ENCODE assay signal across 23 cellular contexts in genomic region chr3:140699516-140700231, GRCh38. TPM values are rescaled to one million over a fixed set of nuclear protein-coding genes. Genes with fewer than 3 reads are reported as not detected.
"Had no signal": no experiment of that assay in that cellular context is flagged by ENCODE, and none has a peak within 500 bp of the region (broad histone marks: within the 10 kb centered on the region; RNA-seq: fewer than 3 reads in every experiment).

No MANE protein-coding gene starts in this region.

- H3K27ac ChIP-seq: KMS-11, SJSA1, SK-N-MC had no signal

- H3K36me3 Mint-ChIP-seq: IgD-negative memory B cell had no signal

- H3K9me3 ChIP-seq: SJSA1 had no signal

- H3K4me3 Mint-ChIP-seq: IgD-negative memory B cell had no signal

- H3K27me3 ChIP-seq: SJSA1 had no signal

- H3K4me1 ChIP-seq: SJSA1 had no signal

- H3K4me2 ChIP-seq: KMS-11 had no signal

- H3K27ac Mint-ChIP-seq: IgD-negative memory B cell had no signal

- H3K4me3 ChIP-seq: K562, SJSA1, SK-N-MC had no signal

- H3K36me3 ChIP-seq: SJSA1 had no signal

- ATAC-seq: K562 had no signal

- H3K9ac ChIP-seq: KMS-11 had no signal

- DNase-seq: Kasumi-1, MM.1S, NCI-H1092 treated with DMSO at 0.1 percent for 48 hours, NCI-H1436, NCI-H187, NCI-H2029, NCI-H2081 treated with DMSO at 0.1 percent for 48 hours, NCI-H2171 treated with DMSO at 0.1 percent for 48 hours, NCI-H345, NCI-H446 treated with DMSO at 0.1 percent for 48 hours, NCI-H510A treated with DMSO at 0.1 percent for 48 hours, NCI-H526, NCI-H774, Right ventricle myocardium superior, RPMI8226, SIG-M5 had no signal

RNA-seq across cellular contexts. Expression of gene TRIM42, which starts 21.8 kb away (rescaled TPM):
- total RNA-seq: HT-29, K562, M059J, Right ventricle myocardium superior, SJSA1 had no signal
- polyA plus RNA-seq: IgD-negative memory B cell, K562 had no signal
